8 cellular contexts compared by ENCODE assay signal in the genomic region with DNA sequence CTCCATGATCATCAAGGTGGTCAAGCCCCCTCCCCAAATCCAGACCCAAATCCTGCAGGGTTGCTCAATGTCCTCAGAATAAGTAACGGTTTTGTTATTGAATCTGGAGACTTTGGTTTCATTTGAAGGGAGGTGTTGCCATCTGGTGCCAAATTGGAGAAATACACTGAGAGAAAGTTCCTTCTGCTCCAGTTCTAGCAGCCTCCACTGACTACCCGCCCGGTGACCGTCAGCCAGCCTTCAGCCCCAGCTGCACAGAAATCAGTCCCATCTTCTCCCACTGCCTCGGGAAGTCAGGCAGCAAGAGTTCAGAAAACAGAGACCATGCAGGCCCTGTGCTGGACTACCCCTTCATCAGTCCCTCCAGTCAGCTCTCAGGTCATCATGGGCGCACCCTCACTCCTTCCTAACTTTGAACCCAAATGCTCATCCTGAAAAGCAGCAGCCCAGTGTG. TPM values are rescaled to one million over a fixed set of nuclear protein-coding genes. Genes with fewer than 3 reads are reported as not detected.
DNase-seq lines count a peak whose midpoint lies in the region; ATAC-seq and TF ChIP-seq lines count a peak whose summit lies in the region.

No MANE protein-coding gene starts in this region.

- H3K4me3 Mint-ChIP-seq in activated CD8-positive, alpha-beta memory T cell treated with anti-CD3 and anti-CD28 coated beads, Interleukin-2, amount 10 ng/mL, durations not matched to agents 7 days and 5 days: no peak overlapping the region
- H3K4me3 Mint-ChIP-seq in activated T-helper 17 cell treated with anti-CD3 and anti-CD28 coated beads, Interleukin-2, amount 50 U/mL, for 72 hours: no peak overlapping the region

- no peak overlapping the region for H3K9ac ChIP-seq in parathyroid adenoma

- no peak overlapping the region for H2AFZ ChIP-seq in parathyroid adenoma

- H3K4me1 ChIP-seq in gastroesophageal sphincter: peaks cover 12 to 38% (median 19%) of the 10 kb centered on the region in 3 donors
- H3K4me1 ChIP-seq in parathyroid adenoma: no peaks in the 10 kb centered on the region

- no peak overlapping the region for H3K27ac Mint-ChIP-seq in activated CD8-positive, alpha-beta memory T cell treated with anti-CD3 and anti-CD28 coated beads, Interleukin-2, amount 10 ng/mL, durations not matched to agents 7 days and 5 days
- H3K27ac Mint-ChIP-seq in activated T-helper 17 cell treated with anti-CD3 and anti-CD28 coated beads, Interleukin-2, amount 50 U/mL, for 72 hours: no peak overlapping the region

- DNase-seq in activated CD8-positive, alpha-beta memory T cell treated with anti-CD3 and anti-CD28 coated beads, Interleukin-2, amount 10 ng/mL, durations not matched to agents 7 days and 5 days: peak; percentile 60
- no peak for DNase-seq in activated CD8-positive, alpha-beta memory T cell treated with anti-CD3 and anti-CD28 coated beads, Interleukin-2, amount 50 U/mL, for 4 hours
- peak; percentile 2 for DNase-seq in NCI-H446 treated with DMSO at 0.1 percent for 48 hours (lab: John Stamatoyannopoulos, UW)
- no peak for DNase-seq in activated effector memory CD4-positive, alpha-beta T cell treated with Interleukin-2 at 50 U/mL for 16 hours

- H3K36me3 Mint-ChIP-seq in activated CD8-positive, alpha-beta memory T cell treated with anti-CD3 and anti-CD28 coated beads, Interleukin-2, amount 10 ng/mL, durations not matched to agents 7 days and 5 days: no peaks in the 10 kb centered on the region
- H3K36me3 Mint-ChIP-seq in activated T-helper 17 cell treated with anti-CD3 and anti-CD28 coated beads, Interleukin-2, amount 50 U/mL, for 72 hours (ENCODE audit: low read depth): no peaks in the 10 kb centered on the region

- no peak for TF ChIP-seq EP300 in gastroesophageal sphincter (IDR thresholded peaks at IDR 0.05)

- TF ChIP-seq CTCF in gastroesophageal sphincter (IDR thresholded peaks at IDR 0.05) (peak; percentile 59 to 87 (median 85)), parathyroid adenoma (IDR thresholded peaks at IDR 0.05) (peak; percentile 68)

- H3K27ac ChIP-seq in gastroesophageal sphincter (no peak overlapping the region), parathyroid adenoma (no peak overlapping the region)

- peak; percentile 68 for ATAC-seq in activated CD8-positive, alpha-beta memory T cell treated with anti-CD3 and anti-CD28 coated beads, Interleukin-2, amount 10 ng/mL, durations not matched to agents 7 days and 5 days
- ATAC-seq in HG02798 (IDR thresholded peaks at IDR 0.05; ENCODE audit: poor library complexity, unreplicated experiment) (peak; percentile 57), gastroesophageal sphincter (peak; percentile 34)
- ATAC-seq in activated T-helper 17 cell treated with anti-CD3 and anti-CD28 coated beads, Interleukin-2, amount 50 U/mL, for 72 hours (replicated peaks): peak; percentile 47

- peaks cover 19% of the 10 kb centered on the region for H3K27me3 Mint-ChIP-seq in activated CD8-positive, alpha-beta memory T cell treated with anti-CD3 and anti-CD28 coated beads, Interleukin-2, amount 10 ng/mL, durations not matched to agents 7 days and 5 days
- no peaks in the 10 kb centered on the region for H3K27me3 Mint-ChIP-seq in activated T-helper 17 cell treated with anti-CD3 and anti-CD28 coated beads, Interleukin-2, amount 50 U/mL, for 72 hours

- H3K27me3 ChIP-seq in gastroesophageal sphincter (no peaks in the 10 kb centered on the region), parathyroid adenoma (ENCODE audit: control insufficient read depth, insufficient read depth, low read length) (no peaks in the 10 kb centered on the region)

- CTCF ChIA-PET in activated CD8-positive, alpha-beta memory T cell treated with anti-CD3 and anti-CD28 coated beads, Interleukin-2, amount 10 ng/mL, durations not matched to agents 7 days and 5 days (lab: Charles Lee): interaction anchor here (0.6 to 12.2 kb wide), 21 partner anchors 8 to 270 kb away, joined by 3 to 207 read pairs (median 4); no protein-coding TSS in a partner anchor

- no peak overlapping the region for H3K4me2 ChIP-seq in parathyroid adenoma (ENCODE audit: low read length)

- H3K9me3 ChIP-seq in gastroesophageal sphincter (no peaks in the 10 kb centered on the region), parathyroid adenoma (ENCODE audit: control insufficient read depth, low read length) (no peaks in the 10 kb centered on the region)

- H3K79me2 ChIP-seq in parathyroid adenoma: no peaks in the 10 kb centered on the region

- peaks cover 10% of the 10 kb centered on the region for H3K4me1 Mint-ChIP-seq in activated CD8-positive, alpha-beta memory T cell treated with anti-CD3 and anti-CD28 coated beads, Interleukin-2, amount 10 ng/mL, durations not matched to agents 7 days and 5 days
- H3K4me1 Mint-ChIP-seq in activated T-helper 17 cell treated with anti-CD3 and anti-CD28 coated beads, Interleukin-2, amount 50 U/mL, for 72 hours: peaks cover 5% of the 10 kb centered on the region

- H3K4me3 ChIP-seq in gastroesophageal sphincter: no peak overlapping the region
- no peak overlapping the region for H3K4me3 ChIP-seq in parathyroid adenoma (ENCODE audit: low read depth, low read length)

- no peaks in the 10 kb centered on the region for H3K9me3 Mint-ChIP-seq in activated CD8-positive, alpha-beta memory T cell treated with anti-CD3 and anti-CD28 coated beads, Interleukin-2, amount 10 ng/mL, durations not matched to agents 7 days and 5 days (ENCODE audit: low read depth)
- no peaks in the 10 kb centered on the region for H3K9me3 Mint-ChIP-seq in activated T-helper 17 cell treated with anti-CD3 and anti-CD28 coated beads, Interleukin-2, amount 50 U/mL, for 72 hours

- 4 to 50% methylated on average over 2 to 4 of the region's 6 CpGs for WGBS in gastroesophageal sphincter (ENCODE audit: low coverage in 1 of 2), 2 donors

- H3K36me3 ChIP-seq in gastroesophageal sphincter (no peaks in the 10 kb centered on the region), parathyroid adenoma (ENCODE audit: control insufficient read depth, insufficient read depth, low read length) (no peaks in the 10 kb centered on the region)

- TF ChIP-seq POLR2A in gastroesophageal sphincter (IDR thresholded peaks at IDR 0.05): no peak

RNA-seq across cellular contexts. Expression of a gene that starts 38.7 kb away (rescaled TPM):
- total RNA-seq in activated CD8-positive, alpha-beta memory T cell treated with anti-CD3 and anti-CD28 coated beads, Interleukin-2, amount 10 ng/mL, durations not matched to agents 7 days and 5 days: not detected
- total RNA-seq in activated T-helper 17 cell treated with anti-CD3 and anti-CD28 coated beads, Interleukin-2, amount 50 U/mL, for 72 hours: not detected
- total RNA-seq in gastroesophageal sphincter: 100 to 1,000 TPM in 3 of 4 donors, 10 to 100 TPM in 1; 89.0 to 277 (median 194) TPM

Comparison
In these comparisons a context has a peak if more than half of its experiments do, and no peak if none do; other contexts are left out.
1. DNase-seq: peak in activated CD8-positive, alpha-beta memory T cell treated with anti-CD3 and anti-CD28 coated beads, Interleukin-2, amount 10 ng/mL, durations not matched to agents 7 days and 5 days (single experiment) and NCI-H446 treated with DMSO at 0.1 percent for 48 hours (single experiment); none in activated CD8-positive, alpha-beta memory T cell treated with anti-CD3 and anti-CD28 coated beads, Interleukin-2, amount 50 U/mL, for 4 hours (single experiment) and activated effector memory CD4-positive, alpha-beta T cell treated with Interleukin-2 at 50 U/mL for 16 hours (single experiment).
2. RNA of a gene that starts 38.7 kb away (total RNA-seq): 89.0 to 277 TPM in gastroesophageal sphincter; not detected in activated T-helper 17 cell treated with anti-CD3 and anti-CD28 coated beads, Interleukin-2, amount 50 U/mL, for 72 hours and not detected in activated CD8-positive, alpha-beta memory T cell treated with anti-CD3 and anti-CD28 coated beads, Interleukin-2, amount 10 ng/mL, durations not matched to agents 7 days and 5 days; every median in the first group is over 10 times any median in the second.
3. Peak in every context shown above with its lines, with median percentiles within 50 percentile points of each other: ATAC-seq.